ENCODE assay signal across 10 cellular contexts in the genomic region with DNA sequence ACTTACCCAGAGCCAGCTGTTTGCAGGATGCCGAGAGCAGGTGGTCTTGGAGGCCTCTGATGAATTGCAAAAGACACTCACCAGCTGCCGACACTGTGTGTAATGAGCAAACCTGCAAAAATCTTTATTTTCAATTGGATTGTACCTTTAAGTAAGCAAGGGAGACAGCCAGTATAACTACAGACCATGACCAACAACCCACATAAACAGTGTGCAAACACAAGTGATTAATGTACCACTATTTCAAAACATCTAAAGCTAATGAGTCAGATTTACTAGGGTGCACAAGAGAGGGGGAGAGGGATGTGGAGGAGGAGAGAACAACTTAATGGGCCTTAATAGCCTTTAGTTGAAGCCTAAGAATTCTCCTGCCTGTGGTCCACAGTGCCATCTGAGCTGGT.
DNase-seq lines count a peak whose midpoint lies in the region; TF ChIP-seq lines count a peak whose summit lies in the region.
"Had no signal": no experiment of that assay in that cellular context is flagged by ENCODE, and none has a peak within 500 bp of the region (broad histone marks: within the 10 kb centered on the region; RNA-seq: fewer than 3 reads in every experiment).

No MANE protein-coding gene starts in this region.

- WGBS in prostate gland = 35% methylated on average over 2 of the region's 2 CpGs

- peak; percentile 43 for DNase-seq in A172 (ENCODE audit: low spot score)
- DNase-seq in HT1080 (ENCODE audit: low read depth) = peak; percentile 13
- DNase-seq in NCI-H774 (lab: John Stamatoyannopoulos, UW) = peak; percentile 84
- DNase-seq in epithelial cell of prostate (ENCODE audit: low read depth, low spot score) = peak; percentile 29
- no peak for DNase-seq in stimulated activated CD4-positive, alpha-beta T cell treated with anti-CD3 and anti-CD28 coated beads, Interleukin-2, amount 100 ng/mL, for 48 hours
- no peak for DNase-seq in prostate gland (ENCODE audit: low spot score)
- DNase-seq in activated CD8-positive, alpha-beta memory T cell treated with anti-CD3 and anti-CD28 coated beads for 24 hours = no peak
- no peak for DNase-seq in retina
- DNase-seq: cerebellar nuclear complex, small intestine had no signal

- intact Hi-C loops in prostate gland (cut with DNase I) = no loop called here

- no peaks in the 10 kb centered on the region for H3K27me3 ChIP-seq in prostate gland (replicated peaks; ENCODE audit: insufficient read depth)

- H3K36me3 ChIP-seq in prostate gland = no peaks in the 10 kb centered on the region

- no peaks in the 10 kb centered on the region for H3K9me3 ChIP-seq in prostate gland

- no peaks in the 10 kb centered on the region for H3K4me1 ChIP-seq in prostate gland (replicated peaks)

- no peak overlapping the region for H3K4me3 ChIP-seq in prostate gland

- no peak for TF ChIP-seq CTCF in prostate gland (IDR thresholded peaks at IDR 0.05)

- no peak for TF ChIP-seq POLR2A in prostate gland (IDR thresholded peaks at IDR 0.05)

- H3K27ac ChIP-seq in epithelial cell of prostate (no peak overlapping the region), prostate gland (no peak overlapping the region)

Comparison
In these comparisons a context has a peak if more than half of its experiments do, and no peak if none do; other contexts are left out.
1. DNase-seq: peak in A172 (single experiment), HT1080 (single experiment), NCI-H774 (single experiment) and epithelial cell of prostate (single experiment); none in stimulated activated CD4-positive, alpha-beta T cell treated with anti-CD3 and anti-CD28 coated beads, Interleukin-2, amount 100 ng/mL, for 48 hours (0 of 2), prostate gland (single experiment), activated CD8-positive, alpha-beta memory T cell treated with anti-CD3 and anti-CD28 coated beads for 24 hours (single experiment) and retina (single experiment).